Comparison of ENCODE assay signal across 1 cellular context in the genomic region with DNA sequence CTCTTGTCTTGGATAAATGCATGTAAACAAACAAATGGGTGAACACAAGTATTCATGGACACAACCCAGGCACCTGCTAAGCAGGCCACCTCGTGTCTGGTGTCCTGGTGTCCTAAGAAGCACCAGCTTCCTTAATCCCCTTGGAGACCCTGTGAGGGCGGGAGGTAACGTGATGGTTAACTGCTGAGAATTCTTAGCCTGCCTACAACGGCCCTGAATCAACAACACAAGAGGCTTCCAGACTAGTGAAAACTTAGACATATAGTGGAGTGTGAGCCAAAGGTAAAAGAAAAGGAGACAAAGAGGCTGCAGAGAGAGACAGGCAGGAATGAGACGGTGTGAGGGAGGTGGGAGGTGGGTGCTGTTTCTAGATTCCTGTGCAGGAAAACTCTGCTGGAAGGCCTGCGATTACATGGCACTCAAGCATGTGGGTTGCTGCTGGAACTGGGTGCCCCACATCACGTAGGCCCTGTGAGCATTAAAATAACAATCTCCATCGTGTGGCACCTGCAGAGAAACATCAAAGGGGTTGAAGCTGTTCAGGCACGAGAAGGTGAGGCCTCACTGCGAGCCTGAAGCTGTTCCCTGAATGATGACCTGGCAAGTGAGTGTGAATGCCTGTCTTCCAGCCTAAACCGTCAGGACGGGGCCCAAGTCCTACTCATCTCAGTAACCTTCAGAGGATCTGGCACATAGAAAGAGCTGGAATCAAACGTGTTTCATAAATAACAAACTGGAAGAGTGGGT.
TF ChIP-seq lines count a peak whose summit lies in the region.

No MANE protein-coding gene starts in this region.

TF ChIP-seq in HepG2, 621 proteins besides CTCF, POLR2A, EP300 and RAD21 (continued from another document):
- TF ChIP-seq, protein P1, sequence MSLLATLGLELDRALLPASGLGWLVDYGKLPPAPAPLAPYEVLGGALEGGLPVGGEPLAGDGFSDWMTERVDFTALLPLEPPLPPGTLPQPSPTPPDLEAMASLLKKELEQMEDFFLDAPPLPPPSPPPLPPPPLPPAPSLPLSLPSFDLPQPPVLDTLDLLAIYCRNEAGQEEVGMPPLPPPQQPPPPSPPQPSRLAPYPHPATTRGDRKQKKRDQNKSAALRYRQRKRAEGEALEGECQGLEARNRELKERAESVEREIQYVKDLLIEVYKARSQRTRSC (CRISPR knock-in tag; IDR thresholded peaks at IDR 0.05; ENCODE audit: low read depth) = no peak
- TF ChIP-seq ZNF180 (CRISPR knock-in tag; IDR thresholded peaks at IDR 0.05; ENCODE audit: borderline replicate concordance, low read depth) (no peak), TARDBP (CRISPR knock-in tag; IDR thresholded peaks at IDR 0.05) (no peak), ZNF720 (CRISPR knock-in tag; IDR thresholded peaks at IDR 0.05) (no peak), NFE2 (CRISPR knock-in tag; IDR thresholded peaks at IDR 0.05) (no peak)
